ENCODE assay signal across 7 cellular contexts in the genomic region with DNA sequence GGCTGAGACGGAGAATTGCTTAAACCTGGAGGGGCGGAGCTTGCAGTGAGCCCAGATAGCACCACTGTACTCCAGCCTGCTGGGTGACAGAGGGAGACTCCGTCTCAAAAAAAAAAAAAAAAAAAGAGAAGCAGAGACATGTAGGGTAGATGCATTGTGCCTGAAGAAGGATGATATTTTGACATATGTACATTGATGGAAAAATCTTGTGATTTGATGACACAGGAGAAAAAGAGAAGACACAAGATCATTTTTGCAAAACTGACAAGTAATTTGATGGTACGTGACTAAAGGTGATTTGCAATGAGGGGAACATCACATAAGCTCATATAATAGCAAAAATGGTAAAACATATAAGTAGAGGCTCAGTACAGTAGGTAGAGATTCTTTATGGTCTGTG.
"Had no signal": no experiment of that assay in that cellular context is flagged by ENCODE, and none has a peak within 500 bp of the region (broad histone marks: within the 10 kb centered on the region; RNA-seq: fewer than 3 reads in every experiment).

No MANE protein-coding gene starts in this region.

- FAIRE-seq: HepG2, HTR-8/SVneo, K562 had no signal

- H3K27ac ChIP-seq: HL-60 had no signal

- H3K4me3 ChIP-seq: K562 had no signal

- DNase-seq: IMR-90, KBM-7, KG1 had no signal
